19 cellular contexts compared by ENCODE assay signal in genomic region chr1:112312879-112313278, GRCh38.
DNase-seq lines count a peak whose midpoint lies in the region; ATAC-seq, FAIRE-seq and TF ChIP-seq lines count a peak whose summit lies in the region.
"Had no signal": no experiment of that assay in that cellular context is flagged by ENCODE, and none has a peak within 500 bp of the region (broad histone marks: within the 10 kb centered on the region; RNA-seq: fewer than 3 reads in every experiment).

No MANE protein-coding gene starts in this region.

- H3K18ac ChIP-seq in H1 (ENCODE audit: extremely low read depth, low read length) = no peak overlapping the region

- ATAC-seq in WTC11 (no peak), HG03108 (IDR thresholded peaks at IDR 0.05; ENCODE audit: unreplicated experiment) (no peak)
- ATAC-seq: CD8-positive, alpha-beta T cell; GM12878 had no signal

- no peak overlapping the region for H3K27ac ChIP-seq in H1 (ENCODE audit: low read depth, low read length)
- no peak overlapping the region for H3K27ac ChIP-seq in neural progenitor cell

- H3K4me3 Mint-ChIP-seq in WTC11 (no peak overlapping the region), neural progenitor cell (no peak overlapping the region)
- H3K4me3 Mint-ChIP-seq: CD4-positive, CD25-positive, alpha-beta regulatory T cell; CD8-positive, alpha-beta T cell; GM23338 had no signal

- H3K9ac ChIP-seq in H1 (replicated peaks in 1 of 4; ENCODE audit: extremely low read depth in 1 of 4, low read depth in 3 of 4, low read length in 3 of 4) = no peak overlapping the region
- no peak overlapping the region for H3K9ac ChIP-seq in neural progenitor cell

- H3K9me3 ChIP-seq in H1 (ENCODE audit: insufficient read depth in 2 of 2, low read depth in 1 of 2, low read length in 1 of 2) (no peaks in the 10 kb centered on the region), neural progenitor cell (ENCODE audit: low read depth) (no peaks in the 10 kb centered on the region)
- H3K9me3 ChIP-seq: Caco-2 had no signal

- no peak for TF ChIP-seq EP300 in H1 (IDR thresholded peaks at IDR 0.05; ENCODE audit: borderline replicate concordance in 1 of 2, low read depth in 2 of 2, low read length in 2 of 2)

- WGBS in H1 (ENCODE audit: extremely low coverage in 1 of 2, insufficient coverage in 1 of 2, insufficient read length in 1 of 2, insufficient replicate concordance in 2 of 2, low coverage in 1 of 2, low lambda C conversion rate in 2 of 2, missing lambda C conversion rate in 1 of 2), 2 experiments = 81% methylated on average over 5 of the region's 5 CpGs; no CpG with 5 or more reads in 1 of the 2 experiments

- no peak overlapping the region for H3K14ac ChIP-seq in H1 (ENCODE audit: insufficient read length)

- H3K79me2 ChIP-seq in H1 (ENCODE audit: control insufficient read depth in 1 of 2, insufficient read depth in 2 of 2, low read length in 2 of 2) (no peaks in the 10 kb centered on the region), neural progenitor cell (ENCODE audit: low read depth) (no peaks in the 10 kb centered on the region)

- H3K27ac Mint-ChIP-seq in WTC11 = no peak overlapping the region
- H3K27ac Mint-ChIP-seq in neural progenitor cell = no peak overlapping the region
- H3K27ac Mint-ChIP-seq: CD4-positive, CD25-positive, alpha-beta regulatory T cell; CD8-positive, alpha-beta T cell; GM23338 had no signal

- no peaks in the 10 kb centered on the region for H3K36me3 Mint-ChIP-seq in WTC11
- no peaks in the 10 kb centered on the region for H3K36me3 Mint-ChIP-seq in neural progenitor cell
- H3K36me3 Mint-ChIP-seq: CD4-positive, CD25-positive, alpha-beta regulatory T cell; CD8-positive, alpha-beta T cell had no signal

- no peak overlapping the region for H4K5ac ChIP-seq in H1 (ENCODE audit: insufficient read length, low read depth, low read length)

- no peak overlapping the region for H2BK12ac ChIP-seq in H1 (ENCODE audit: low read depth, low read length)

- POLR2A ChIA-PET in WTC11 (lab: Charles Lee) = no interaction called here
- POLR2A ChIA-PET in H1 (lab: Charles Lee; ENCODE audit: partially characterized antibody) = interaction anchor here (1.6 kb wide), 1 partner anchor 592 kb away, joined by 3 read pairs; no protein-coding TSS in a partner anchor

- no peak overlapping the region for H4K91ac ChIP-seq in H1 (replicated peaks; ENCODE audit: insufficient read length, low read length)

- TF ChIP-seq CTCF in WTC11 (IDR thresholded peaks at IDR 0.05) (no peak), H1 (IDR thresholded peaks at IDR 0.05; ENCODE audit: control extremely low read depth in 1 of 3, insufficient read depth in 1 of 3, low read depth in 1 of 3, low read length in 3 of 3) (no peak), neural progenitor cell (IDR thresholded peaks at IDR 0.05) (no peak)

- H3K27me3 ChIP-seq in H1 (replicated peaks in 1 of 4; ENCODE audit: control insufficient read depth in 3 of 4, extremely low read depth in 1 of 4, insufficient read depth in 3 of 4, low read length in 3 of 4) (no peaks in the 10 kb centered on the region), neural progenitor cell (no peaks in the 10 kb centered on the region), H7 (ENCODE audit: control insufficient read depth, insufficient read depth, low read length) (no peaks in the 10 kb centered on the region; the same call in 1 of the 2 replicates)

- CTCF ChIA-PET in WTC11 (lab: Charles Lee) (interaction anchor here (1.0 to 3.0 kb wide), 4 partner anchors 14 to 57 kb away, joined by 3 to 23 read pairs (median 12); no protein-coding TSS in a partner anchor), H1 (lab: Charles Lee; ENCODE audit: partially characterized antibody) (interaction anchor here (1.0 to 7.5 kb wide), 4 partner anchors 10 to 27 kb away, joined by 3 to 39 read pairs (median 4); no protein-coding TSS in a partner anchor)

- H2BK120ac ChIP-seq in H1 (replicated peaks; ENCODE audit: low read depth, low read length) = no peak overlapping the region

- no peaks in the 10 kb centered on the region for H3K79me1 ChIP-seq in H1 (ENCODE audit: low read depth, low read length)

- H3K36me3 ChIP-seq in H1 (ENCODE audit: control insufficient read depth in 2 of 4, insufficient read depth in 4 of 4, low read length in 3 of 4) (no peaks in the 10 kb centered on the region), neural progenitor cell (no peaks in the 10 kb centered on the region), H7 (replicated peaks; ENCODE audit: control insufficient read depth, insufficient read depth, low read length) (no peaks in the 10 kb centered on the region)

- no peak overlapping the region for H2BK5ac ChIP-seq in H1 (ENCODE audit: low read depth, low read length)

- H3K4me3 ChIP-seq in H1 (ENCODE audit: extremely low read depth in 1 of 4, insufficient read depth in 2 of 4, low read depth in 3 of 4, low read length in 4 of 4) (no peak overlapping the region), neural progenitor cell (no peak overlapping the region), H7 (ENCODE audit: insufficient read depth, low read depth, low read length) (no peak overlapping the region)
- H3K4me3 ChIP-seq: GM12878, GM23338 had no signal

- H3K23me2 ChIP-seq in H1 (ENCODE audit: low read depth, low read length) = no peaks in the 10 kb centered on the region

- DNase-seq in WTC11 (ENCODE audit: low spot score) (no peak), H1 (ENCODE audit: low read depth in 1 of 2, low spot score in 2 of 2) (no peak), neural progenitor cell (ENCODE audit: low spot score) (peak; percentile 18), H7 (no peak), NCI-H524 (lab: John Stamatoyannopoulos, UW) (no peak)
- DNase-seq: C1 segment of cervical spinal cord; Caco-2; CD4-positive, CD25-positive, alpha-beta regulatory T cell; CD8-positive, alpha-beta T cell; DMS153; DMS79; EL; GDM1; HCEC 1CT had no signal

- no peak overlapping the region for H2BK15ac ChIP-seq in H1 (ENCODE audit: low read length)

- H2AK5ac ChIP-seq in H1 (ENCODE audit: low read depth, low read length) = no peak overlapping the region

- no peak overlapping the region for H2BK20ac ChIP-seq in H1 (ENCODE audit: low read length)

- H3K4me1 Mint-ChIP-seq in WTC11 (peaks cover 27% of the 10 kb centered on the region), neural progenitor cell (peaks cover 23% of the 10 kb centered on the region)
- H3K4me1 Mint-ChIP-seq: CD4-positive, CD25-positive, alpha-beta regulatory T cell had no signal

- H3K56ac ChIP-seq in H1 (replicated peaks; ENCODE audit: insufficient read length, low read depth, low read length) = no peak overlapping the region

- H3K23ac ChIP-seq in H1 (ENCODE audit: insufficient read length) = no peak overlapping the region

- H3K4me1 ChIP-seq in H1 (replicated peaks in 1 of 4; ENCODE audit: control insufficient read depth in 3 of 4, insufficient read depth in 4 of 4, low read length in 3 of 4) (peaks cover 0 to 3% (median 1%) of the 10 kb centered on the region in 4 experiments; a peak in 2 of 7 replicates), neural progenitor cell (peaks cover 19% of the 10 kb centered on the region)
- H3K4me1 ChIP-seq: Caco-2 had no signal

- H4K20me1 ChIP-seq in H1 (replicated peaks in 1 of 2; ENCODE audit: control insufficient read depth in 1 of 2, insufficient read depth in 2 of 2, low read length in 2 of 2) (no peaks in the 10 kb centered on the region), neural progenitor cell (ENCODE audit: low read depth) (no peaks in the 10 kb centered on the region)

- no peak for TF ChIP-seq RAD21 in H1 (IDR thresholded peaks at IDR 0.05 in 1 of 2, conservative IDR thresholded peaks at IDR 0.05 in 1 of 2; ENCODE audit: low read depth in 2 of 2, low read length in 2 of 2)

- FAIRE-seq in H1 (lab: Jason Lieb, UNC) = no peak
- FAIRE-seq: GM12878, GM18507, H54 had no signal

- H3K4me2 ChIP-seq in H1 (ENCODE audit: insufficient read depth in 1 of 2, low read depth in 2 of 2, low read length in 2 of 2) (no peak overlapping the region), neural progenitor cell (no peak overlapping the region)
- H3K4me2 ChIP-seq: GM23338 had no signal

- H3K27me3 Mint-ChIP-seq in WTC11 (ENCODE audit: low read depth) = no peaks in the 10 kb centered on the region; the same call in 1 of the 2 replicates
- peaks cover 11% of the 10 kb centered on the region for H3K27me3 Mint-ChIP-seq in neural progenitor cell (ENCODE audit: insufficient read depth, low read depth)

- no peak for TF ChIP-seq POLR2A in H1 (IDR thresholded peaks at IDR 0.05; ENCODE audit: control extremely low read depth in 1 of 2, low read depth in 2 of 2, low read length in 2 of 2)

- H2AFZ ChIP-seq in H1 (ENCODE audit: low read length) (no peak overlapping the region), neural progenitor cell (replicated peaks) (peak overlapping the region; percentile 10)

- H3K9me3 Mint-ChIP-seq in WTC11 (0 out of 2 replicates have a peak, but pooled peaks cover 5% of the 10 kb centered on the region), neural progenitor cell (peaks cover 3% of the 10 kb centered on the region)
- H3K9me3 Mint-ChIP-seq: CD8-positive, alpha-beta T cell; GM23338 had no signal

- H3K4ac ChIP-seq in H1 (replicated peaks; ENCODE audit: insufficient read length, low read depth, low read length) = no peak overlapping the region

- H4K8ac ChIP-seq in H1 (ENCODE audit: extremely low read depth, insufficient read depth, low read length) = no peak overlapping the region; the same call in 1 of the 2 replicates

- no peaks in the 10 kb centered on the region for H3F3A ChIP-seq in neural progenitor cell (ENCODE audit: low read depth)

TF ChIP-seq in WTC11, 78 proteins besides CTCF, POLR2A, EP300 and RAD21:
- no peak for TF ChIP-seq MLX (CRISPR knock-in tag; IDR thresholded peaks at IDR 0.05)
- peak; percentile 51; the same call in 1 of the 2 replicates for TF ChIP-seq ZNF423 (CRISPR knock-in tag; IDR thresholded peaks at IDR 0.05)

TF ChIP-seq in H1, 55 proteins besides CTCF, POLR2A, EP300 and RAD21:
- TF ChIP-seq NANOG (IDR thresholded peaks at IDR 0.05; ENCODE audit: insufficient read depth, low read depth, low read length, poor library complexity, severe bottlenecking) = peak; percentile 37
- TF ChIP-seq CHD2 (IDR thresholded peaks at IDR 0.05; ENCODE audit: low read length) = no peak
